In the genomic region with DNA sequence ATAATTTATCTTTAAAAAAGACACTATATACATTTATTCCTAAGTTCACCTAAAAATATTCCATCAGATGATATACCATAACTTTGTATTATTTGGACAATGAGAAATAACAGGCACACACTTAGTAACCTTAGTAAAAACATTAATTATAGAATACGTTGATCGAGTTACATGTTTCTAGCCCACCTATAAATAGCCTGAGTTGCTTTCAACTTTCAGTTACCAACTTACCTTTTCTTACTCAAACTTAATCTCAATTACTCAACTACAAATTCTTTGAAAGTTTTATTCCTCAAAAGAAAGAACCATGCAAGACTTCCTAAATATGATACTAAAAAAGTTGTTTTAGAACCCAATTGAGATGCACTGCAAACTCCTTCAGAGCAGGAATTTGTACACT, we compare ENCODE assay signal across 17 cellular contexts. TPM values are rescaled to one million over a fixed set of nuclear protein-coding genes. Genes with fewer than 3 reads are reported as not detected.
A peak's percentile ranks its signal among the peaks of the same experiment; 100 is the strongest.
DNase-seq lines count a peak whose midpoint lies in the region; ATAC-seq, FAIRE-seq and TF ChIP-seq lines count a peak whose summit lies in the region.
"Had no signal": no experiment of that assay in that cellular context is flagged by ENCODE, and none has a peak within 500 bp of the region (broad histone marks: within the 10 kb centered on the region; RNA-seq: fewer than 3 reads in every experiment).

No MANE protein-coding gene starts in this region.

- peak overlapping the region; percentile 60 for H3K27ac ChIP-seq in GM12878 (ENCODE audit: control insufficient read depth, insufficient read depth)
- H3K27ac ChIP-seq: HL-60 had no signal

- H3K4me1 ChIP-seq in GM12878 (ENCODE audit: control insufficient read depth, insufficient read depth, low read length) = peaks cover 57% of the 10 kb centered on the region

- SMC1A ChIA-PET in GM12878 (lab: Charles Lee; ENCODE audit: uncharacterized antibody, unreplicated experiment) = interaction anchor here (1.4 to 6.2 kb wide), 3 partner anchors 11 to 33 kb away, joined by 4 to 93 read pairs (median 32); no protein-coding TSS in a partner anchor

- POLR2A ChIA-PET in GM12878 (lab: Charles Lee) = interaction anchor here (0.6 to 4.4 kb wide), 4 partner anchors 9 to 51 kb away, joined by 3 to 73 read pairs (median 32); partner anchors contain the start of gene ARHGAP18
- POLR2A ChIA-PET in HEK293T (lab: Yijun Ruan, JAX) = no interaction called here

- TF ChIP-seq RAD21 in GM12878 (IDR thresholded peaks at IDR 0.05; ENCODE audit: insufficient read depth, low read depth, low read length) = no peak

- WGBS in GM12878 (ENCODE audit: insufficient coverage, insufficient replicate concordance, low lambda C conversion rate, missing lambda C conversion rate) = 0% methylated on average over 2 of the region's 2 CpGs

- no peak overlapping the region for H2AFZ ChIP-seq in GM12878 (ENCODE audit: control insufficient read depth, low read depth, low read length)

- peaks cover 0 to 5% of the 10 kb centered on the region in 2 experiments; a peak in 2 of 4 replicates for H3K36me3 ChIP-seq in GM12878 (ENCODE audit: control insufficient read depth in 2 of 2, insufficient read depth in 2 of 2, low read length in 1 of 2)

- in situ Hi-C loops in GM12878 (cut with MboI) = no loop called here

- peak overlapping the region; percentile 82 for H3K4me2 ChIP-seq in GM12878 (ENCODE audit: control insufficient read depth, insufficient read depth)

- TF ChIP-seq EP300 in GM12878 (IDR thresholded peaks at IDR 0.05; ENCODE audit: borderline replicate concordance in 1 of 2, control insufficient read depth in 1 of 2, low read depth in 2 of 2, low read length in 2 of 2) = no peak

- FAIRE-seq in GM18507 (lab: Jason Lieb, UNC) = peak; percentile 18
- peak; percentile 54 for FAIRE-seq in GM19239 (lab: Jason Lieb, UNC)
- FAIRE-seq in GM12878 (lab: Jason Lieb, UNC) = no peak
- FAIRE-seq: K562 had no signal

- RAD21 ChIA-PET in GM12878 (lab: Charles Lee; ENCODE audit: unreplicated experiment) = interaction anchor here (4.6 to 5.4 kb wide), 2 partner anchors 9 to 13 kb away, joined by 56 to 93 read pairs; partner anchors contain the start of gene ARHGAP18

- H3K79me2 ChIP-seq in GM12878 (ENCODE audit: control insufficient read depth, insufficient read depth, low read length) = peaks cover 96% of the 10 kb centered on the region

- ATAC-seq in HG03432 (IDR thresholded peaks at IDR 0.05; ENCODE audit: unreplicated experiment) (peak; percentile 31), GM12878 (peak; percentile 11; the same call in 2 of the 3 replicates), GM18505 (IDR thresholded peaks at IDR 0.05; ENCODE audit: unreplicated experiment) (no peak), GM19452 (IDR thresholded peaks at IDR 0.05; ENCODE audit: unreplicated experiment) (no peak)
- ATAC-seq: CD8-positive, alpha-beta T cell had no signal

- H4K20me1 ChIP-seq in GM12878 (ENCODE audit: control insufficient read depth, insufficient read depth) = no peaks in the 10 kb centered on the region

- no peaks in the 10 kb centered on the region for H3K27me3 ChIP-seq in GM12878 (replicated peaks in 1 of 2; ENCODE audit: control insufficient read depth in 2 of 2, insufficient read depth in 2 of 2, low read length in 1 of 2)
- H3K27me3 ChIP-seq: BLaER1 treated with 17β-estradiol and CSF1 and Interleukin-3, amounts not matched to agents 10 nM and 100 nM had no signal

- CTCF ChIA-PET in GM12878 (lab: Yijun Ruan, JAX) = interaction anchor here (1.1 to 5.7 kb wide), 2 partner anchors 9 to 30 kb away, joined by 3 to 58 read pairs; partner anchors contain the start of gene ARHGAP18
- CTCF ChIA-PET in HEK293T (lab: Yijun Ruan, JAX) = no interaction called here

- TF ChIP-seq POLR2A in GM12878 (IDR thresholded peaks at IDR 0.05; ENCODE audit: low read depth, low read length) (no peak), GM18505 (IDR thresholded peaks at IDR 0.05; ENCODE audit: borderline replicate concordance, extremely low read depth, insufficient read depth, insufficient read length) (no peak)

- intact Hi-C loops in GM12878 (cut with micrococcal nuclease; ENCODE audit: unreplicated experiment) = no loop called here

- no peak overlapping the region for H3K9ac ChIP-seq in GM12878 (ENCODE audit: control insufficient read depth, insufficient read depth, low read length)
- H3K9ac ChIP-seq: BLaER1 treated with 17β-estradiol and CSF1 and Interleukin-3, amounts not matched to agents 10 nM and 100 nM had no signal

- no peaks in the 10 kb centered on the region for H3K9me3 ChIP-seq in GM12878 (replicated peaks; ENCODE audit: control insufficient read depth, insufficient read depth, low read length)

- no TSS peak for BruUV-seq in GM12878 (replicated peaks; lab: Mats Ljungman, UMichigan)

- no peak for TF ChIP-seq CTCF in GM12878 (IDR thresholded peaks at IDR 0.05 in 2 of 3, conservative IDR thresholded peaks at IDR 0.05 in 1 of 3; ENCODE audit: control insufficient read depth in 2 of 3, extremely low read depth in 1 of 3, insufficient read depth in 1 of 3, low read depth in 3 of 3, low read length in 3 of 3)

- DNase-seq in GM18507 (ENCODE audit: extremely low spot score, insufficient read length, low read depth) (no peak), GM19239 (ENCODE audit: insufficient read length, low spot score) (no peak), GM12878 (ENCODE audit: low read depth, low spot score) (no peak), HEK293T (ENCODE audit: extremely low spot score) (no peak)
- DNase-seq: Calu3; CD8-positive, alpha-beta T cell; DMS79 treated with DMSO at 0.1 percent for 48 hours; GF-D8; GOT3; H7; IMR-90 had no signal

- peak overlapping the region; percentile 51; the same call in 1 of the 2 replicates for H3K4me3 ChIP-seq in GM12878
- H3K4me3 ChIP-seq: BLaER1 treated with 17β-estradiol and CSF1 and Interleukin-3, amounts not matched to agents 10 nM and 100 nM; K562 had no signal

TF ChIP-seq in GM12878, 131 proteins besides CTCF, POLR2A, EP300 and RAD21 (continues in another document):
- TF ChIP-seq MEF2A (IDR thresholded peaks at IDR 0.05; ENCODE audit: insufficient read depth, low read depth, low read length) (peak; percentile 80; the same call in 1 of the 2 replicates), BCL3 (IDR thresholded peaks at IDR 0.05; ENCODE audit: borderline replicate concordance, insufficient read depth, low read depth, low read length, poor library complexity, severe bottlenecking) (no peak)

TF ChIP-seq in HEK293T, 16 proteins besides CTCF, POLR2A, EP300 and RAD21:
- TF ChIP-seq FOXK2 (IDR thresholded peaks at IDR 0.05) = no peak

RNA-seq across cellular contexts. Expression of gene ARHGAP18, which starts 12.2 kb away (rescaled TPM):
- total RNA-seq in GM12878 (2013; cell fraction: nucleolus; rRNA removed) = 71.9 and 73.5 TPM in 2 replicates
- total RNA-seq in GM12878 (2014; rRNA removed) = 32.4 and 39.0 TPM in 2 replicates
- 52.1 and 52.2 TPM in 2 replicates for total RNA-seq in GM12878 (2014; rRNA removed; fragmentation: Illumina TruSeq; extraction: Trizol)
- 32.3 and 35.0 TPM in 2 replicates for total RNA-seq in GM12878 (2021)
- polyA plus RNA-seq in GM12878 (2011; ENCODE audit: low read depth) = 11.8 TPM
- 37.7 and 62.0 TPM in 2 replicates for polyA plus RNA-seq in GM12878 (2011; rRNA removed)
- polyA plus RNA-seq in GM12878 (2011; cell fraction: cytosol; rRNA removed) = 12.4 and 14.5 TPM in 2 replicates
- 14.1 and 17.3 TPM in 2 replicates for polyA plus RNA-seq in GM12878 (2011; cell fraction: nucleus; rRNA removed)
- polyA plus RNA-seq in GM12878 (2012) = 20.8 and 37.4 TPM in 2 replicates
- polyA plus RNA-seq in GM12878 (2014; fragmentation: Illumina TruSeq; extraction: Trizol) = 37.5 and 45.8 TPM in 2 replicates
- polyA plus RNA-seq in GM12878 (2014; fragmentation: Nextera tagmentation; extraction: Ambion mirVana) = 10 to 100 TPM; 24.9 to 28.0 TPM
- 14.8 and 18.2 TPM in 2 replicates for polyA plus RNA-seq in GM12878 (2014; rRNA removed)
- polyA plus RNA-seq in GM12878 (2016; fragmentation: Nextera tagmentation; extraction: Ambion mirVana) = 10 to 100 TPM; 29.7 to 31.1 TPM
- polyA minus RNA-seq in GM12878 (2011; rRNA and poly(A)+ RNA removed) = 37.0 and 39.1 TPM in 2 replicates
- 17.6 and 19.8 TPM in 2 replicates for polyA minus RNA-seq in GM12878 (2011; cell fraction: cytosol; rRNA and poly(A)+ RNA removed)
- polyA minus RNA-seq in GM12878 (2011; cell fraction: nucleus; rRNA and poly(A)+ RNA removed) = 38.1 and 42.7 TPM in 2 replicates

Comparison
In these comparisons a context has a peak if more than half of its experiments do, and no peak if none do; other contexts are left out.
1. ATAC-seq: peak in HG03432 (single experiment) and GM12878 (single experiment); none in GM18505 (single experiment) and GM19452 (single experiment).